In the genomic region with DNA sequence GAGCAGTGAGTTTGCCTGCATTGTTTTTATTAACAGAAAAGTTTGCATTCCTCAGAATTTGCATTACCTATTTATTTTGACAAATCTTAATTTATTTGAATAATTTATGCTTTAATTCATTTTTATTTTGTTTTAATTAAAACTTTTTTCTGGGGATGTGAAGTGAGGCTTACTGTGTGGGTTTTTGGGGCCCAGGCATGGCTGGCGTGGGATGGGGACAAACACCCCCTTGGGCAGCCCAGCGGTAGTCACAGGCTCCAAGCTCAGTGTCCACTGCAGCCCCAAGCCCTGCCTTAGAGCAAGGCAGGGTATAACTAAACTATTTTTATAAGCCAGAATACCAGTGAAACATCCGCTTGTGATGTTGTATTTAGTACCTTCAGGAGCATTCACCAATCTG, we compare ENCODE assay signal across 10 cellular contexts.
"Had no signal": no experiment of that assay in that cellular context is flagged by ENCODE, and none has a peak within 500 bp of the region (broad histone marks: within the 10 kb centered on the region; RNA-seq: fewer than 3 reads in every experiment).

No MANE protein-coding gene starts in this region.

- H3K27ac ChIP-seq: GM23248 had no signal

- H3K4me2 ChIP-seq: GM23338 had no signal

- H3K4me3 ChIP-seq: GM23248, GM23338, HAP-1 had no signal

- H2AFZ ChIP-seq: GM23248, GM23338 had no signal

- H3K36me3 ChIP-seq: HAP-1 had no signal

- H3K9me3 ChIP-seq: HAP-1 had no signal

- FAIRE-seq: H1, H54 had no signal

- ATAC-seq: GM23338 had no signal

- H3K4me1 ChIP-seq: HAP-1 had no signal

- DNase-seq: GM23248, GOT3, H7, H9, HCEC 1CT, HFFc6 had no signal
